Comparison of ENCODE assay signal across 22 cellular contexts in the genomic region with DNA sequence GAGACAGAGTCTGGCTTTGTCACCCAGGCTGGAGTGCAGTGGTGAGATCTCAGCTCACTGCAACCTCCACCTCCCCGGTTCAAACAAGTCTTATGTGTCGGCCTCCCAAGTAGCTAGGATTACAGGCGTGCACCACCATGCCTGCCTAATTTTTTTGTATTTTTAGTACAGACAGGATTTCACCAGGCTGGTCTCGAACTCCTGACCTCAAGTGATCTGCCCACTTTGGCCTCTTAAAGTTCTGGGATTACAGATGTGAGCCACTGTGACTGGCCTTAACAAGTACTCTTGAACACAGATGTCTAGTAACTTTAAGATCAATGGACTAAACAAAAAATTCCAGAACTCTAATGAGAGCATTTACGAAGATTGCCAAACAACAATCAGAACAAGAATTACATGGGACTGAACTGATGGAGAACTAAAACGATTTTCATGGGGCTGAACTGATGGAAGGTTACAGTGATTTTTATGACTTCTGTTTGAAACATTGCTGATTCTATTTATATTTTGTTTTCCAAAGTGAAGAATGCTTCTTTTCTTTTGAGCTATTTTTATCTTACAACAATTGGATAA. TPM values are rescaled to one million over a fixed set of nuclear protein-coding genes. Genes with fewer than 3 reads are reported as not detected.
DNase-seq lines count a peak whose midpoint lies in the region; ATAC-seq and TF ChIP-seq lines count a peak whose summit lies in the region.
"Had no signal": no experiment of that assay in that cellular context is flagged by ENCODE, and none has a peak within 500 bp of the region (broad histone marks: within the 10 kb centered on the region; RNA-seq: fewer than 3 reads in every experiment).

No MANE protein-coding gene starts in this region.

- H3K27me3 Mint-ChIP-seq in neural crest cell (ENCODE audit: low read depth) = no peaks in the 10 kb centered on the region
- no peaks in the 10 kb centered on the region for H3K27me3 Mint-ChIP-seq in activated T-helper 17 cell treated with anti-CD3 and anti-CD28 coated beads, Interleukin-2, amount 50 U/mL, for 72 hours
- H3K27me3 Mint-ChIP-seq: CD4-positive, alpha-beta memory T cell had no signal

- DNase-seq in A673 (ENCODE audit: low spot score) (no peak), cerebellar cortex (ENCODE audit: low spot score) (peak; percentile 85), neural crest cell (ENCODE audit: low read depth, low spot score) (no peak), glomerular visceral epithelial cell (ENCODE audit: extremely low spot score) (no peak), NCI-H226 (no peak), H4 (ENCODE audit: low spot score) (no peak)
- DNase-seq: activated CD4-positive, alpha-beta T cell treated with anti-CD3 and anti-CD28 coated beads, Interleukin-2, amount 10 ng/mL, durations not matched to agents 7 days and 5 days; activated CD8-positive, alpha-beta memory T cell treated with anti-CD3 and anti-CD28 coated beads, Interleukin-2, amount 50 U/mL, for 48 hours; activated gamma-delta T cell; CD4-positive, alpha-beta memory T cell; effector CD8-positive, alpha-beta T cell; esophagus squamous epithelium; immature natural killer cell; naive thymus-derived CD4-positive, alpha-beta T cell; NCI-H187 treated with DMSO at 0.1 percent for 48 hours; NCI-H510A treated with DMSO at 0.1 percent for 48 hours; stimulated activated CD4-positive, alpha-beta T cell treated with anti-CD3 and anti-CD28 coated beads, Interleukin-4, amount 100 ng/mL, for 4 hours had no signal

- ATAC-seq in activated T-helper 17 cell treated with anti-CD3 and anti-CD28 coated beads, Interleukin-2, amount 50 U/mL, for 72 hours (replicated peaks) = no peak
- ATAC-seq: naive thymus-derived CD4-positive, alpha-beta T cell had no signal

- H3K4me3 ChIP-seq in A673 (ENCODE audit: low read depth, low read length, poor library complexity, severe bottlenecking) (no peak overlapping the region), HUES64 (ENCODE audit: low read length) (no peak overlapping the region)
- H3K4me3 ChIP-seq: esophagus squamous epithelium, prostate gland, vagina had no signal

- H3K27me3 ChIP-seq in A673 (replicated peaks; ENCODE audit: insufficient read depth, low read depth, low read length, poor library complexity) (no peaks in the 10 kb centered on the region), HUES64 (ENCODE audit: insufficient read depth, low read length) (no peaks in the 10 kb centered on the region)
- H3K27me3 ChIP-seq: esophagus squamous epithelium, vagina had no signal

- intact Hi-C loops in A673 (cut with micrococcal nuclease; ENCODE audit: unreplicated experiment) = no loop called here

- POLR2A ChIA-PET in A673 (lab: Charles Lee; ENCODE audit: low non-redundant PET) = interaction anchor here (0.6 kb wide), 1 partner anchor 26 kb away, joined by 3 read pairs; no protein-coding TSS in a partner anchor

- peaks cover 25% of the 10 kb centered on the region for H3K4me1 Mint-ChIP-seq in neural crest cell
- H3K4me1 Mint-ChIP-seq in activated T-helper 17 cell treated with anti-CD3 and anti-CD28 coated beads, Interleukin-2, amount 50 U/mL, for 72 hours = peaks cover 3% of the 10 kb centered on the region
- H3K4me1 Mint-ChIP-seq: immature natural killer cell had no signal

- H3K9ac ChIP-seq in HUES64 (ENCODE audit: low read depth, low read length) = no peak overlapping the region

- H3K9me3 ChIP-seq in A673 (ENCODE audit: low read depth, low read length, poor library complexity, severe bottlenecking) (no peaks in the 10 kb centered on the region), HUES64 (ENCODE audit: insufficient read depth, low read depth, low read length) (no peaks in the 10 kb centered on the region)
- H3K9me3 ChIP-seq: esophagus squamous epithelium, prostate gland, vagina had no signal

- no peak overlapping the region for H3K4me3 Mint-ChIP-seq in neural crest cell
- no peak overlapping the region for H3K4me3 Mint-ChIP-seq in activated T-helper 17 cell treated with anti-CD3 and anti-CD28 coated beads, Interleukin-2, amount 50 U/mL, for 72 hours
- H3K4me3 Mint-ChIP-seq: activated CD4-positive, alpha-beta T cell treated with anti-CD3 and anti-CD28 coated beads, Interleukin-2, amount 10 ng/mL, durations not matched to agents 7 days and 5 days; CD4-positive, alpha-beta memory T cell; immature natural killer cell; naive thymus-derived CD4-positive, alpha-beta T cell had no signal

- CTCF ChIA-PET in A673 (lab: Charles Lee) = interaction anchor here (0.5 kb wide), 1 partner anchor 46 kb away, joined by 3 read pairs; no protein-coding TSS in a partner anchor

- TF ChIP-seq CTCF in A673 (conservative IDR thresholded peaks at IDR 0.05; ENCODE audit: low read depth, low read length) (no peak), neural crest cell (conservative IDR thresholded peaks at IDR 0.05) (no peak)

- no peaks in the 10 kb centered on the region for H3K36me3 ChIP-seq in A673 (ENCODE audit: insufficient read depth, low read length, poor library complexity, severe bottlenecking)
- no peaks in the 10 kb centered on the region for H3K36me3 ChIP-seq in HUES64 (ENCODE audit: insufficient read depth, low read length)
- H3K36me3 ChIP-seq: esophagus squamous epithelium, prostate gland, vagina had no signal

- H3K36me3 Mint-ChIP-seq in neural crest cell (ENCODE audit: low read depth) = no peaks in the 10 kb centered on the region
- no peaks in the 10 kb centered on the region for H3K36me3 Mint-ChIP-seq in activated T-helper 17 cell treated with anti-CD3 and anti-CD28 coated beads, Interleukin-2, amount 50 U/mL, for 72 hours (ENCODE audit: low read depth)
- H3K36me3 Mint-ChIP-seq: CD4-positive, alpha-beta memory T cell; naive thymus-derived CD4-positive, alpha-beta T cell had no signal

- H3K4me1 ChIP-seq in A673 (ENCODE audit: insufficient read depth, low read length, poor library complexity, severe bottlenecking) (peaks cover 41% of the 10 kb centered on the region), HUES64 (ENCODE audit: insufficient read depth, low read length) (peaks cover 13% of the 10 kb centered on the region)
- H3K4me1 ChIP-seq: prostate gland had no signal

- H3K27ac Mint-ChIP-seq in neural crest cell (ENCODE audit: unreplicated experiment) = peak overlapping the region; percentile 0
- H3K27ac Mint-ChIP-seq in activated T-helper 17 cell treated with anti-CD3 and anti-CD28 coated beads, Interleukin-2, amount 50 U/mL, for 72 hours = no peak overlapping the region
- H3K27ac Mint-ChIP-seq: activated CD4-positive, alpha-beta T cell treated with anti-CD3 and anti-CD28 coated beads, Interleukin-2, amount 10 ng/mL, durations not matched to agents 7 days and 5 days; immature natural killer cell; naive thymus-derived CD4-positive, alpha-beta T cell had no signal

- WGBS in HUES64 = 84% methylated on average over 6 of the region's 6 CpGs

- H3K27ac ChIP-seq in A673 (ENCODE audit: low read depth, low read length, poor library complexity, severe bottlenecking) (peak overlapping the region; percentile 4), HUES64 (ENCODE audit: low read depth, low read length) (peak overlapping the region; percentile 13; the same call in 1 of the 2 replicates)
- H3K27ac ChIP-seq: esophagus squamous epithelium, HL-60, prostate gland, vagina had no signal

- no TSS peak for BruUV-seq in A673 (replicated peaks; lab: Mats Ljungman, UMichigan)

- no peaks in the 10 kb centered on the region for H3K9me3 Mint-ChIP-seq in neural crest cell
- H3K9me3 Mint-ChIP-seq in activated T-helper 17 cell treated with anti-CD3 and anti-CD28 coated beads, Interleukin-2, amount 50 U/mL, for 72 hours = no peaks in the 10 kb centered on the region
- H3K9me3 Mint-ChIP-seq: activated CD4-positive, alpha-beta T cell treated with anti-CD3 and anti-CD28 coated beads, Interleukin-2, amount 10 ng/mL, durations not matched to agents 7 days and 5 days had no signal

RNA-seq across cellular contexts. Expression of a gene that starts 46.5 kb away (rescaled TPM):
- total RNA-seq in A673 (2021) = 25.3 and 27.1 TPM in 2 replicates
- polyA plus RNA-seq in HUES64 (2013, experiment 1 of 2) = 4.0 TPM
- 3.6 TPM for polyA plus RNA-seq in HUES64 (2013, experiment 2 of 2)
- total RNA-seq in neural crest cell = 16.0 and 17.6 TPM in 2 replicates
- total RNA-seq in activated T-helper 17 cell treated with anti-CD3 and anti-CD28 coated beads, Interleukin-2, amount 50 U/mL, for 72 hours = 10 to 100 TPM in 1 of 2 donors, 1 to 10 TPM in 1; 7.6 to 13.7 TPM
- 17.7 TPM in 2 replicates for total RNA-seq in H4 (2014; rRNA removed; shearing (Covaris generic))
